Comparison of ENCODE assay signal across 1 cellular context in genomic region chr19:40588110-40588854, GRCh38.
TF ChIP-seq lines count a peak whose summit lies in the region.

No MANE protein-coding gene starts in this region.

TF ChIP-seq in SK-N-SH treated with all-trans-retinoic acid at 6 μM for 48 hours, 23 proteins besides CTCF, POLR2A, EP300 and RAD21 (continued from another document):
- TF ChIP-seq TSHZ2 (CRISPR knock-in tag; IDR thresholded peaks at IDR 0.05): no peak
- no peak for TF ChIP-seq ZFP3 (CRISPR knock-in tag; IDR thresholded peaks at IDR 0.05)
- TF ChIP-seq ZNF8 (CRISPR knock-in tag; IDR thresholded peaks at IDR 0.05): no peak
- TF ChIP-seq TCF4 (CRISPR knock-in tag; IDR thresholded peaks at IDR 0.05; ENCODE audit: borderline replicate concordance): no peak
- TF ChIP-seq OSR1 (CRISPR knock-in tag; IDR thresholded peaks at IDR 0.05): no peak
- TF ChIP-seq BACH2 (CRISPR knock-in tag; IDR thresholded peaks at IDR 0.05; ENCODE audit: borderline replicate concordance): no peak
